15 cellular contexts compared by ENCODE assay signal in the genomic region with DNA sequence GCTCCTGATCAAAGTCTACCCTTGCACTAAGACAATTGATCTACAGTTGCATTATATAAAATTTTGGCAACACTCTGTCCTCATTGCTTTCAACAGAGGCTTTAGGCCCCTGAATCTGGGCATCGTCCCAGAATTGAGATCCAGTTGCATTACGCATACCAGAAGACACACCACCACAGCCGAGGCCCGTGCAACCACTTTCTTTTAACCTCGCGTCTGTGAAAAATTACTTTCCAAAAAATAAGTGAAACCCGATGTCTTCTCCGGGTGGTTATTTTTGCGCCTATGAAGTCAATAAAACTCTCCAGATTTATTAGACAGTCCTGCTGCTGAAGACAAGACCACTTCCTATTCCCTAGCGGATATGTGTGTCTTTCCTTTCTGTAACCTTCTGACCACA. TPM values are rescaled to one million over a fixed set of nuclear protein-coding genes. Genes with fewer than 3 reads are reported as not detected.
DNase-seq lines count a peak whose midpoint lies in the region; ATAC-seq and TF ChIP-seq lines count a peak whose summit lies in the region.
"Had no signal": no experiment of that assay in that cellular context is flagged by ENCODE, and none has a peak within 500 bp of the region (broad histone marks: within the 10 kb centered on the region; RNA-seq: fewer than 3 reads in every experiment).

No MANE protein-coding gene starts in this region.

- H4K20me1 ChIP-seq in osteoblast (ENCODE audit: insufficient read depth, low read length) (no peaks in the 10 kb centered on the region), MM.1S (ENCODE audit: insufficient read depth, low read length) (no peaks in the 10 kb centered on the region)

- H3K27me3 ChIP-seq in RWPE2 (ENCODE audit: insufficient read depth, poor library complexity, severe bottlenecking) (no peaks in the 10 kb centered on the region), osteoblast (ENCODE audit: insufficient read depth, low read length) (peaks cover 3% of the 10 kb centered on the region), MM.1S (replicated peaks; ENCODE audit: insufficient read depth, low read length) (no peaks in the 10 kb centered on the region)

- H3K4me2 ChIP-seq in osteoblast (ENCODE audit: insufficient read depth, low read length) (peak overlapping the region; percentile 72), MM.1S (ENCODE audit: low read depth, low read length) (no peak overlapping the region)

- peak; percentile 81 for DNase-seq in AG09309 (ENCODE audit: low read depth)
- no peak for DNase-seq in RWPE2 (ENCODE audit: low spot score)
- DNase-seq in fibroblast of mammary gland (ENCODE audit: low read depth): peak; percentile 98
- peak; percentile 45 for DNase-seq in osteoblast (ENCODE audit: insufficient read length, low spot score, missing footprints)
- no peak for DNase-seq in MM.1S
- DNase-seq in Ammon's horn (ENCODE audit: low spot score): no peak
- DNase-seq: activated CD4-positive, CD25-positive, alpha-beta regulatory T cell; activated T-cell treated with anti-CD3 and anti-CD28 coated beads, Interleukin-2, amount 50 U/mL, for 72 hours; GF-D8; NCI-H1417 treated with DMSO at 0.1 percent for 48 hours; NCI-H748 treated with DMSO at 0.1 percent for 48 hours; SHP77 treated with DMSO at 0.1 percent for 48 hours had no signal

- H3K9me2 ChIP-seq in MM.1S (replicated peaks; ENCODE audit: insufficient read depth, low read length): no peaks in the 10 kb centered on the region

- H3K79me2 ChIP-seq in osteoblast (ENCODE audit: insufficient read depth, low read length) (no peaks in the 10 kb centered on the region), MM.1S (ENCODE audit: low read length) (no peaks in the 10 kb centered on the region)

- no peak for TF ChIP-seq CTCF in AG09309 (IDR thresholded peaks at IDR 0.05; ENCODE audit: control insufficient read depth, insufficient read depth, low read depth, low read length, missing control alignments)
- no peak for TF ChIP-seq CTCF in RWPE2 (IDR thresholded peaks at IDR 0.05; ENCODE audit: poor library complexity, severe bottlenecking)
- TF ChIP-seq CTCF in fibroblast of mammary gland (conservative IDR thresholded peaks at IDR 0.05; ENCODE audit: control insufficient read depth, insufficient read depth, low read depth, low read length): no peak
- TF ChIP-seq CTCF in osteoblast (IDR thresholded peaks at IDR 0.05; ENCODE audit: extremely low read depth, low read depth, low read length): no peak
- no peak for TF ChIP-seq CTCF in MM.1S (IDR thresholded peaks at IDR 0.05; ENCODE audit: low read length)

- no peaks in the 10 kb centered on the region for H3K36me3 ChIP-seq in RWPE2 (ENCODE audit: low read depth)
- no peaks in the 10 kb centered on the region for H3K36me3 ChIP-seq in osteoblast (ENCODE audit: insufficient read depth, low read length)
- H3K36me3 ChIP-seq in MM.1S (replicated peaks; ENCODE audit: insufficient read depth, low read length): no peaks in the 10 kb centered on the region

- no peaks in the 10 kb centered on the region for H3F3A ChIP-seq in MM.1S (ENCODE audit: insufficient read depth, low read length)

- H3K4me3 ChIP-seq in AG09309 (ENCODE audit: control insufficient read depth, low read depth, low read length) (no peak overlapping the region), RWPE2 (ENCODE audit: severe bottlenecking) (no peak overlapping the region), fibroblast of mammary gland (ENCODE audit: control insufficient read depth, low read depth, low read length) (no peak overlapping the region), osteoblast (ENCODE audit: insufficient read depth, low read length) (peak overlapping the region; percentile 51), MM.1S (ENCODE audit: low read length) (no peak overlapping the region)

- H3K9ac ChIP-seq in MM.1S (ENCODE audit: low read length): no peak overlapping the region

- H3K27ac ChIP-seq in RWPE2 (ENCODE audit: poor library complexity, severe bottlenecking): no peak overlapping the region
- H3K27ac ChIP-seq in osteoblast (ENCODE audit: low read depth, low read length): peak overlapping the region; percentile 89
- no peak overlapping the region for H3K27ac ChIP-seq in MM.1S (ENCODE audit: low read length)
- H3K27ac ChIP-seq: C4-2B had no signal

- H2AFZ ChIP-seq in osteoblast (ENCODE audit: low read length) (no peak overlapping the region), MM.1S (ENCODE audit: low read length) (no peak overlapping the region)

- no peaks in the 10 kb centered on the region for H3K9me3 ChIP-seq in RWPE2 (ENCODE audit: severe bottlenecking)
- no peaks in the 10 kb centered on the region for H3K9me3 ChIP-seq in osteoblast (ENCODE audit: low read depth, low read length)
- no peaks in the 10 kb centered on the region for H3K9me3 ChIP-seq in MM.1S (replicated peaks; ENCODE audit: insufficient read depth, low read length)

- ATAC-seq in RWPE2 (ENCODE audit: low read depth): peak; percentile 33; the same call in 1 of the 3 replicates
- ATAC-seq in HG02981 (IDR thresholded peaks at IDR 0.05; ENCODE audit: unreplicated experiment): no peak
- ATAC-seq in GM18858 (IDR thresholded peaks at IDR 0.05; ENCODE audit: unreplicated experiment): no peak
- ATAC-seq: activated T-cell treated with anti-CD3 and anti-CD28 coated beads, Interleukin-2, amount 50 U/mL, for 72 hours had no signal

- H3K4me1 ChIP-seq in RWPE2 (ENCODE audit: insufficient read depth, poor library complexity, severe bottlenecking): no peaks in the 10 kb centered on the region
- H3K4me1 ChIP-seq in osteoblast (ENCODE audit: insufficient read depth, low read length): peaks cover 35% of the 10 kb centered on the region
- H3K4me1 ChIP-seq in MM.1S (ENCODE audit: low read length): no peaks in the 10 kb centered on the region

RNA-seq across cellular contexts. Expression of a gene that starts 52.1 kb away (rescaled TPM):
- 21.0 and 26.2 TPM in 2 replicates for total RNA-seq in osteoblast
- total RNA-seq: activated T-cell treated with anti-CD3 and anti-CD28 coated beads, Interleukin-2, amount 50 U/mL, for 72 hours had no signal

Comparison
In these comparisons a context has a peak if more than half of its experiments do, and no peak if none do; other contexts are left out.
1. DNase-seq: peak in AG09309 (single experiment), fibroblast of mammary gland (single experiment) and osteoblast (single experiment); none in RWPE2 (single experiment), MM.1S (single experiment) and Ammon's horn (single experiment).